ENCODE assay signal across 15 cellular contexts in the genomic region with DNA sequence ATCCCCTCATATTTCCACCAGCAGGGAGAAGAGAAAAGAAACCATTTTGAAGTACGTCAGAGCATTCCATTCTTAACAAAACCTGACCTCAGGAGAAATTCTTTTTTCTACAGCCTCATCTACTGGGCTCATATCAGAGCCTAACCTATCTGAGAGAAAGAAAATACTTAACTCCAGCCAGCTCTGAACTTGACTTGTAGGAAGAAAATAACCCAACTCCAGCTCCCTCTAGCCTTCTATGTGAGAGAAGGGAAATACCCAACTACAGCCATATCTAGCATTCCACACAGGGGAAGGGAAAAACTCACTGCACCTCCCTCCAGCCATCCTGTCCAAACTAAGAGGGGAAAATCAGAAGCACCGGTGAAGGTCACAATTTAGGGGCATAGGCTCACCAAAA.
"Had no signal": no experiment of that assay in that cellular context is flagged by ENCODE, and none has a peak within 500 bp of the region (broad histone marks: within the 10 kb centered on the region; RNA-seq: fewer than 3 reads in every experiment).

No MANE protein-coding gene starts in this region.

- H3K27ac Mint-ChIP-seq: activated CD4-positive, alpha-beta T cell treated with anti-CD3 and anti-CD28 coated beads, Interleukin-2, amount 10 ng/mL, durations not matched to agents 24 days and 14 days; activated naive CD4-positive, alpha-beta T cell treated with anti-CD3 and anti-CD28 coated beads, Interleukin-2, amount 50 U/mL, for 72 hours; activated T-cell treated with anti-CD3 and anti-CD28 coated beads, Interleukin-2, amount 50 U/mL, for 72 hours; stimulated activated effector memory CD8-positive, alpha-beta T cell treated with anti-CD3 and anti-CD28 coated beads, Interleukin-12 subunit alpha, Interleukin-12 subunit beta, amount 100 ng/mL, for 72 hours had no signal

- H3K4me3 ChIP-seq: lower lobe of right lung, ovary, thoracic aorta had no signal

- H3K36me3 ChIP-seq: lower lobe of right lung, ovary, thoracic aorta had no signal

- H3K36me3 Mint-ChIP-seq: stimulated activated effector memory CD8-positive, alpha-beta T cell treated with anti-CD3 and anti-CD28 coated beads, Interleukin-12 subunit alpha, Interleukin-12 subunit beta, amount 100 ng/mL, for 72 hours had no signal

- H3K27me3 ChIP-seq: ovary had no signal

- H3K9me3 Mint-ChIP-seq: activated CD4-positive, alpha-beta T cell treated with anti-CD3 and anti-CD28 coated beads, Interleukin-2, amount 10 ng/mL, durations not matched to agents 24 days and 14 days; activated naive CD4-positive, alpha-beta T cell treated with anti-CD3 and anti-CD28 coated beads, Interleukin-2, amount 50 U/mL, for 72 hours; activated T-cell treated with anti-CD3 and anti-CD28 coated beads, Interleukin-2, amount 50 U/mL, for 72 hours; neural crest cell; stimulated activated effector memory CD8-positive, alpha-beta T cell treated with anti-CD3 and anti-CD28 coated beads, Interleukin-12 subunit alpha, Interleukin-12 subunit beta, amount 100 ng/mL, for 72 hours had no signal

- H3K4me1 Mint-ChIP-seq: activated CD4-positive, alpha-beta T cell treated with anti-CD3 and anti-CD28 coated beads, Interleukin-2, amount 10 ng/mL, durations not matched to agents 24 days and 14 days; neural crest cell; stimulated activated effector memory CD8-positive, alpha-beta T cell treated with anti-CD3 and anti-CD28 coated beads, Interleukin-12 subunit alpha, Interleukin-12 subunit beta, amount 100 ng/mL, for 72 hours had no signal

- H3K4me3 Mint-ChIP-seq: activated CD4-positive, alpha-beta T cell treated with anti-CD3 and anti-CD28 coated beads, Interleukin-2, amount 10 ng/mL, durations not matched to agents 24 days and 14 days; activated T-cell treated with anti-CD3 and anti-CD28 coated beads, Interleukin-2, amount 50 U/mL, for 72 hours; neural crest cell; stimulated activated effector memory CD8-positive, alpha-beta T cell treated with anti-CD3 and anti-CD28 coated beads, Interleukin-12 subunit alpha, Interleukin-12 subunit beta, amount 100 ng/mL, for 72 hours had no signal

- H3K9me3 ChIP-seq: lower lobe of right lung, ovary, thoracic aorta had no signal

- H3K27me3 Mint-ChIP-seq: activated CD4-positive, alpha-beta T cell treated with anti-CD3 and anti-CD28 coated beads, Interleukin-2, amount 10 ng/mL, durations not matched to agents 24 days and 14 days had no signal

- ATAC-seq: activated naive CD4-positive, alpha-beta T cell treated with anti-CD3 and anti-CD28 coated beads, Interleukin-2, amount 50 U/mL, for 72 hours; activated T-cell treated with anti-CD3 and anti-CD28 coated beads, Interleukin-2, amount 50 U/mL, for 72 hours; esophagus mucosa; stimulated activated effector memory CD8-positive, alpha-beta T cell treated with anti-CD3 and anti-CD28 coated beads, Interleukin-12 subunit alpha, Interleukin-12 subunit beta, amount 100 ng/mL, for 72 hours had no signal

- H3K4me1 ChIP-seq: lower lobe of right lung had no signal

- DNase-seq: activated CD4-positive, alpha-beta T cell treated with anti-CD3 and anti-CD28 coated beads, Interleukin-2, amount 10 ng/mL, durations not matched to agents 24 days and 14 days; activated CD4-positive, CD25-positive, alpha-beta regulatory T cell; activated CD8-positive, alpha-beta memory T cell treated with anti-CD3 and anti-CD28 coated beads, Interleukin-2, amount 50 U/mL, for 48 hours; activated gamma-delta T cell; activated T-cell treated with anti-CD3 and anti-CD28 coated beads, Interleukin-2, amount 50 U/mL, for 72 hours; anterior cingulate cortex; hippocampal formation; lower lobe of right lung; midbrain; ovary had no signal

- H3K27ac ChIP-seq: lower lobe of right lung had no signal
